6 cellular contexts compared by ENCODE assay signal in the genomic region with DNA sequence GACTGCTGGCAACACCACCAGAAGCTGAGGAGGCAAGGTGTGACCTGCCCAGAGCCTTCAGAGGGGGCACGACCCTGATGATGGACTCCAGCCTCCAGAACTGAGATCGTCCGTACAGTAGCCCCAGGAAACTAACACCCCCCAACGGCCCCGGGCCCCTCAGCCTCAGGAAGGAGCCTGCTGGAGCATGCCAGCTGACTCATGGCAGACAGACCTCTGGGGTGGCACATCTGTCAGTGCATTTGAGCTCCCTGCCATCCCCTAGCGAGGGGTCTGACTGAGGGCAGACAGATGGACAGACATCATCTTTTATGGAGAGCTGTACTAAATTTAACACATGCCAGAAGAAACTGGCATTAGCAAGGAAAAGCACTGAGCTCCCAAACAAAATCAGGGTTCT. TPM values are rescaled to one million over a fixed set of nuclear protein-coding genes. Genes with fewer than 3 reads are reported as not detected.
"Had no signal": no experiment of that assay in that cellular context is flagged by ENCODE, and none has a peak within 500 bp of the region (broad histone marks: within the 10 kb centered on the region; RNA-seq: fewer than 3 reads in every experiment).

No MANE protein-coding gene starts in this region.

RNA-seq across cellular contexts. Expression of a gene that starts 12.4 kb away (rescaled TPM):
- total RNA-seq: GM23248, H4 had no signal

RNA-seq across cellular contexts. Expression of a gene that starts 22.0 kb away (rescaled TPM):
- total RNA-seq: GM23248, H4, H7, HepG2, HFFc6, HT1080 had no signal
